Comparison of ENCODE assay signal across 32 cellular contexts in genomic region chr6:79943133-79943532, GRCh38.
"Had no signal": no experiment of that assay in that cellular context is flagged by ENCODE, and none has a peak within 500 bp of the region (broad histone marks: within the 10 kb centered on the region; RNA-seq: fewer than 3 reads in every experiment).

No MANE protein-coding gene starts in this region.

- H3K9me3 ChIP-seq: adrenal gland, body of pancreas, gastroesophageal sphincter, heart left ventricle, neutrophil, thyroid gland, upper lobe of left lung, vagina had no signal

- H3K27ac ChIP-seq: adrenal gland, body of pancreas, cardiac muscle cell, gastroesophageal sphincter, heart left ventricle, neutrophil, skin epidermis, thyroid gland, upper lobe of left lung, vagina, WERI-Rb-1 had no signal

- H3K36me3 Mint-ChIP-seq: activated naive CD8-positive, alpha-beta T cell treated with anti-CD3 and anti-CD28 coated beads for 36 hours had no signal

- H3K27ac Mint-ChIP-seq: activated naive CD4-positive, alpha-beta T cell treated with anti-CD3 and anti-CD28 coated beads for 36 hours; activated naive CD8-positive, alpha-beta T cell treated with anti-CD3 and anti-CD28 coated beads for 36 hours; activated T-helper 1 cell treated with anti-CD3 and anti-CD28 coated beads, Interleukin-12 subunit alpha, Interleukin-12 subunit beta, Interleukin-2, Interleukin-4 antibody, amounts not matched to agents 30 ng/mL and 10 ng/mL and 1 ng/mL, durations not matched to agents 14 hours and 24 hours and 36 hours; effector memory CD8-positive, alpha-beta T cell; nephron; progenitor cell of endocrine pancreas; stimulated activated naive CD8-positive, alpha-beta T cell treated with anti-CD3 and anti-CD28 coated beads, Interleukin-15, Interleukin-2, amounts not matched to agents 100 ng/mL and 50 ng/mL, for 24 hours had no signal

- H3K4me3 ChIP-seq: adrenal gland, body of pancreas, cardiac muscle cell, gastroesophageal sphincter, heart left ventricle, skin epidermis, thyroid gland, upper lobe of left lung, vagina had no signal

- H3K4me3 Mint-ChIP-seq: activated naive CD4-positive, alpha-beta T cell treated with anti-CD3 and anti-CD28 coated beads for 36 hours; activated naive CD8-positive, alpha-beta T cell treated with anti-CD3 and anti-CD28 coated beads for 36 hours; activated T-helper 1 cell treated with anti-CD3 and anti-CD28 coated beads, Interleukin-12 subunit alpha, Interleukin-12 subunit beta, Interleukin-2, Interleukin-4 antibody, amounts not matched to agents 30 ng/mL and 10 ng/mL and 1 ng/mL, durations not matched to agents 14 hours and 24 hours and 36 hours; effector memory CD8-positive, alpha-beta T cell; nephron; stimulated activated naive CD8-positive, alpha-beta T cell treated with anti-CD3 and anti-CD28 coated beads, Interleukin-15, Interleukin-2, amounts not matched to agents 100 ng/mL and 50 ng/mL, for 24 hours had no signal

- DNase-seq: activated CD4-positive, alpha-beta T cell treated with anti-CD3 and anti-CD28 coated beads for 48 hours; activated CD4-positive, alpha-beta T cell treated with anti-CD3 and anti-CD28 coated beads, Interleukin-2, amount 50 U/mL, for 48 hours; activated CD8-positive, alpha-beta memory T cell treated with anti-CD3 and anti-CD28 coated beads for 24 hours; activated effector memory CD4-positive, alpha-beta T cell treated with anti-CD3 and anti-CD28 coated beads, Interleukin-2, amount 50 U/mL, for 16 hours; activated naive CD4-positive, alpha-beta T cell treated with anti-CD3 and anti-CD28 coated beads for 36 hours; activated naive CD8-positive, alpha-beta T cell treated with anti-CD3 and anti-CD28 coated beads for 36 hours; adrenal gland; aorta; body of pancreas; cortex of kidney; effector memory CD8-positive, alpha-beta T cell; heart left ventricle; hypothalamus; left cardiac atrium; left ventricle myocardium superior; stimulated activated CD4-positive, alpha-beta T cell treated with anti-CD3 and anti-CD28 coated beads, Interleukin-12 subunit alpha, Interleukin-12 subunit beta, amount 100 ng/mL, for 4 hours; stimulated activated CD4-positive, alpha-beta T cell treated with anti-CD3 and anti-CD28 coated beads, Interleukin-4, amount 100 ng/mL, for 1 hour; T-helper 9 cell; thyroid gland; upper lobe of left lung; WERI-Rb-1 had no signal

- H3K9me3 Mint-ChIP-seq: activated naive CD4-positive, alpha-beta T cell treated with anti-CD3 and anti-CD28 coated beads for 36 hours; activated naive CD8-positive, alpha-beta T cell treated with anti-CD3 and anti-CD28 coated beads for 36 hours; activated T-helper 1 cell treated with anti-CD3 and anti-CD28 coated beads, Interleukin-12 subunit alpha, Interleukin-12 subunit beta, Interleukin-2, Interleukin-4 antibody, amounts not matched to agents 30 ng/mL and 10 ng/mL and 1 ng/mL, durations not matched to agents 14 hours and 24 hours and 36 hours; effector memory CD8-positive, alpha-beta T cell; nephron; stimulated activated naive CD8-positive, alpha-beta T cell treated with anti-CD3 and anti-CD28 coated beads, Interleukin-15, Interleukin-2, amounts not matched to agents 100 ng/mL and 50 ng/mL, for 24 hours had no signal

- H3K27me3 Mint-ChIP-seq: effector memory CD8-positive, alpha-beta T cell had no signal

- H3K36me3 ChIP-seq: adrenal gland, cardiac muscle cell, gastroesophageal sphincter, heart left ventricle, neutrophil, thyroid gland, upper lobe of left lung, vagina had no signal

- H3K27me3 ChIP-seq: cardiac muscle cell, gastroesophageal sphincter, thyroid gland, vagina had no signal

- ATAC-seq: activated CD4-positive, CD25-positive, alpha-beta regulatory T cell treated with anti-CD3 and anti-CD28 coated beads, Interleukin-2, amount 50 U/mL, for 24 hours; body of pancreas; effector memory CD8-positive, alpha-beta T cell; gastroesophageal sphincter; heart left ventricle; left cardiac atrium; left ventricle myocardium superior; sciatic nerve had no signal
